9 cellular contexts compared by ENCODE assay signal in genomic region chr12:45655186-45655585, GRCh38.
A peak's percentile ranks its signal among the peaks of the same experiment; 100 is the strongest.
DNase-seq lines count a peak whose midpoint lies in the region; ATAC-seq and TF ChIP-seq lines count a peak whose summit lies in the region.
"Had no signal": no experiment of that assay in that cellular context is flagged by ENCODE, and none has a peak within 500 bp of the region (broad histone marks: within the 10 kb centered on the region; RNA-seq: fewer than 3 reads in every experiment).

No MANE protein-coding gene starts in this region.

- H3K27me3 ChIP-seq in thyroid gland: no peaks in the 10 kb centered on the region

- H3K4me1 Mint-ChIP-seq in activated CD8-positive, alpha-beta T cell treated with anti-CD3 and anti-CD28 coated beads for 36 hours (ENCODE audit: low read depth): peaks cover 5% of the 10 kb centered on the region
- peaks cover 8% of the 10 kb centered on the region for H3K4me1 Mint-ChIP-seq in stimulated activated naive CD8-positive, alpha-beta T cell treated with anti-CD3 and anti-CD28 coated beads, Interleukin-15, amount 100 ng/mL, for 72 hours
- H3K4me1 Mint-ChIP-seq in Calu3 (ENCODE audit: low read depth, unreplicated experiment): peaks cover 13% of the 10 kb centered on the region

- no peak for TF ChIP-seq POLR2A in thyroid gland (IDR thresholded peaks at IDR 0.05)

- POLR2A ChIA-PET in activated CD8-positive, alpha-beta T cell treated with anti-CD3 and anti-CD28 coated beads for 36 hours (lab: Charles Lee): interaction anchor here (1.8 kb wide), 1 partner anchor 72 kb away, joined by 6 read pairs; no protein-coding TSS in a partner anchor

- H3K9me3 Mint-ChIP-seq in activated CD8-positive, alpha-beta T cell treated with anti-CD3 and anti-CD28 coated beads for 36 hours: no peaks in the 10 kb centered on the region
- peaks cover 4 to 5% of the 10 kb centered on the region in 2 donors for H3K9me3 Mint-ChIP-seq in stimulated activated naive CD8-positive, alpha-beta T cell treated with anti-CD3 and anti-CD28 coated beads, Interleukin-15, amount 100 ng/mL, for 72 hours
- H3K9me3 Mint-ChIP-seq in Calu3 (ENCODE audit: low read depth, unreplicated experiment): peaks cover 5% of the 10 kb centered on the region

- peak; percentile 25 for DNase-seq in NCI-H1436 (lab: John Stamatoyannopoulos, UW)
- no peak for DNase-seq in NCI-H1436 treated with DMSO at 0.1 percent for 48 hours (lab: John Stamatoyannopoulos, UW)
- DNase-seq in NCI-H146 (lab: John Stamatoyannopoulos, UW): peak; percentile 38
- peak; percentile 73 for DNase-seq in activated CD8-positive, alpha-beta T cell treated with anti-CD3 and anti-CD28 coated beads for 36 hours
- peak; percentile 45 for DNase-seq in iPS-NIHi11 (ENCODE audit: low spot score)
- DNase-seq in stimulated activated naive CD8-positive, alpha-beta T cell treated with anti-CD3 and anti-CD28 coated beads, Interleukin-15, amount 100 ng/mL, for 72 hours: peak in 1 of 2 donors; percentile 56
- DNase-seq in thyroid gland: no peak
- DNase-seq in Calu3: no peak

- H3K27ac ChIP-seq in thyroid gland: no peak overlapping the region

- intact Hi-C loops in activated CD8-positive, alpha-beta T cell treated with anti-CD3 and anti-CD28 coated beads for 36 hours (cut with micrococcal nuclease): no loop called here
- intact Hi-C loops in thyroid gland (cut with DNase I) (no loop called here), Calu3 (cut with micrococcal nuclease; ENCODE audit: unreplicated experiment) (no loop called here)

- no peaks in the 10 kb centered on the region for H3K9me3 ChIP-seq in thyroid gland

- CTCF ChIA-PET in activated CD8-positive, alpha-beta T cell treated with anti-CD3 and anti-CD28 coated beads for 36 hours (lab: Charles Lee): interaction anchor here (0.6 to 4.2 kb wide), 7 partner anchors 10 to 111 kb away, joined by 3 to 22 read pairs (median 3); no protein-coding TSS in a partner anchor
- CTCF ChIA-PET in Calu3 (lab: Charles Lee): no interaction called here

- no peak overlapping the region for H3K4me3 Mint-ChIP-seq in activated CD8-positive, alpha-beta T cell treated with anti-CD3 and anti-CD28 coated beads for 36 hours
- no peak overlapping the region for H3K4me3 Mint-ChIP-seq in stimulated activated naive CD8-positive, alpha-beta T cell treated with anti-CD3 and anti-CD28 coated beads, Interleukin-15, amount 100 ng/mL, for 72 hours
- no peak overlapping the region for H3K4me3 Mint-ChIP-seq in Calu3 (ENCODE audit: low read depth, unreplicated experiment)

- H3K27me3 Mint-ChIP-seq in activated CD8-positive, alpha-beta T cell treated with anti-CD3 and anti-CD28 coated beads for 36 hours: peaks cover 19% of the 10 kb centered on the region
- peaks cover 21% of the 10 kb centered on the region for H3K27me3 Mint-ChIP-seq in stimulated activated naive CD8-positive, alpha-beta T cell treated with anti-CD3 and anti-CD28 coated beads, Interleukin-15, amount 100 ng/mL, for 72 hours
- H3K27me3 Mint-ChIP-seq in Calu3 (ENCODE audit: unreplicated experiment): no peaks in the 10 kb centered on the region

- TF ChIP-seq CTCF in activated CD8-positive, alpha-beta T cell treated with anti-CD3 and anti-CD28 coated beads for 36 hours (IDR thresholded peaks at IDR 0.05): peak; percentile 32
- TF ChIP-seq CTCF in thyroid gland (IDR thresholded peaks at IDR 0.05) (no peak), Calu3 (IDR thresholded peaks at IDR 0.05; ENCODE audit: unreplicated experiment) (no peak)

- no peaks in the 10 kb centered on the region for H3K36me3 ChIP-seq in thyroid gland

- no peaks in the 10 kb centered on the region for H3K4me1 ChIP-seq in thyroid gland

- no peaks in the 10 kb centered on the region for H3K36me3 Mint-ChIP-seq in activated CD8-positive, alpha-beta T cell treated with anti-CD3 and anti-CD28 coated beads for 36 hours (ENCODE audit: low read depth)
- H3K36me3 Mint-ChIP-seq in Calu3 (ENCODE audit: insufficient read depth, unreplicated experiment): no peaks in the 10 kb centered on the region

- H3K4me3 ChIP-seq in thyroid gland (replicated peaks in 1 of 3): no peak overlapping the region

- BruUV-seq in Calu3 (replicated peaks; lab: Mats Ljungman, UMichigan): no TSS peak

- WGBS in thyroid gland, 2 donors: 75 to 76% methylated on average over 5 of the region's 5 CpGs

- H3K27ac Mint-ChIP-seq in activated CD8-positive, alpha-beta T cell treated with anti-CD3 and anti-CD28 coated beads for 36 hours: no peak overlapping the region
- no peak overlapping the region for H3K27ac Mint-ChIP-seq in stimulated activated naive CD8-positive, alpha-beta T cell treated with anti-CD3 and anti-CD28 coated beads, Interleukin-15, amount 100 ng/mL, for 72 hours
- no peak overlapping the region for H3K27ac Mint-ChIP-seq in Calu3 (ENCODE audit: unreplicated experiment)

- peak; percentile 100 for ATAC-seq in activated CD8-positive, alpha-beta T cell treated with anti-CD3 and anti-CD28 coated beads for 36 hours
- ATAC-seq in stimulated activated naive CD8-positive, alpha-beta T cell treated with anti-CD3 and anti-CD28 coated beads, Interleukin-15, amount 100 ng/mL, for 72 hours: peak; percentile 100
- ATAC-seq: Panc1 had no signal

Comparison
In these comparisons a context has a peak if more than half of its experiments do, and no peak if none do; other contexts are left out.
1. DNase-seq: peak in NCI-H1436 (single experiment), NCI-H146 (single experiment), activated CD8-positive, alpha-beta T cell treated with anti-CD3 and anti-CD28 coated beads for 36 hours (single experiment) and iPS-NIHi11 (single experiment); none in NCI-H1436 treated with DMSO at 0.1 percent for 48 hours (single experiment), thyroid gland (0 of 2) and Calu3 (single experiment).